In the genomic region with DNA sequence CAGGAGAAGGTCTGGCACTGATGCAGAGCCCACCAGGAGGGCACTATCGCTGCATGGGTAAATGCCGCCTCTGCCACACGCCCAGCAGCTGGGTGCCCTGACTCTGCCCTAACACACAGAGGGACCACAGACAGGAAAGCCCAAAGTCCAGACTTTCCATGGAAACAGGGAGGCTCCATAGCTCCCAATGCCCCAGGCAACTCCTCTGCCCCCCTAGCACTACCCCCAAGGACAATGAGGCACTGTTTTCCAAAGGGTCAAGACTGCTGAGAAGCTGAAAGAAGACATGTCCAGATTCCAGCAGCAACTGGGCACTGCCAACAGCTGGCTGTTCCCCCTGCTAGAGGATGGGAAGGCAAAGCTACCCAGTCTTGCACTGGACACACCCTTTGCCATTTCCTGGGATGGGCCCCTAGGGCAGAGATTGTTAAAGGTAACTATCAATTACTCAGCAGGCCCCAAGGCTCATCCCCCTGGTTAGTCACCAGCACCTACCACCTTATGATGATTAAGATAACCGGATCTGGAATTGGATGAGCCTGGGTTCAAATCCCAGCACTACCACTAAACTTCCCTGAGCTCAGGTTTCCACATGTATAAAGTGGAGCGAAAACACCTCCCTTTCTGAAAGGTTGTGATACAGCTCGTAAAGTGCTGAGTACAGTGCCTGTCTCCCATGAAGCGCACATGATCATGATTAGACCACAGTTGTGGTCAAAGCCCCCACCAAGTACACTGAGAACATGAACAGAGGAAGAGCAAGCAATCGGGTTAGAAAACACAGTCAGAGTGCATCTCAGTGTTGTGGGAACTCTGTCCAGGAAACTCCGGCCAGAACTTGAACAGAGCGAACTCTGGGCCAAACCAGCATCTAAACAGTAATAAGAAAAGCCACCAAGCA, we compare ENCODE assay signal across 6 cellular contexts. TPM values are rescaled to one million over a fixed set of nuclear protein-coding genes. Genes with fewer than 3 reads are reported as not detected.
DNase-seq lines count a peak whose midpoint lies in the region; ATAC-seq, FAIRE-seq and TF ChIP-seq lines count a peak whose summit lies in the region.

No MANE protein-coding gene starts in this region.

- H3K9me3 ChIP-seq in osteoblast (ENCODE audit: low read depth, low read length), result no peaks in the 10 kb centered on the region

- H4K20me1 ChIP-seq in osteoblast (ENCODE audit: insufficient read depth, low read length), result peaks cover 48% of the 10 kb centered on the region

- H3K4me2 ChIP-seq in osteoblast (ENCODE audit: insufficient read depth, low read length), result peak overlapping the region; percentile 94

- H3K4me3 ChIP-seq in bronchial epithelial cell (ENCODE audit: low read depth, low read length) (peak overlapping the region; percentile 90), osteoblast (ENCODE audit: insufficient read depth, low read length) (peak overlapping the region; percentile 83)

- no peak for TF ChIP-seq CTCF in bronchial epithelial cell (IDR thresholded peaks at IDR 0.05; ENCODE audit: insufficient read depth, low read length, severe bottlenecking)
- TF ChIP-seq CTCF in osteoblast (IDR thresholded peaks at IDR 0.05; ENCODE audit: extremely low read depth, low read depth, low read length), result no peak

- DNase-seq in HS-5 (ENCODE audit: low read depth) (peak; percentile 73), bronchial epithelial cell (ENCODE audit: low read depth) (peak; percentile 96), osteoblast (ENCODE audit: insufficient read length, low spot score, missing footprints) (no peak), SIG-M5 (lab: John Stamatoyannopoulos, UW) (no peak)

- peak; percentile 93 for FAIRE-seq in bronchial epithelial cell (lab: Jason Lieb, UNC)

- H3K27me3 ChIP-seq in bronchial epithelial cell (ENCODE audit: control insufficient read depth, insufficient read depth, low read length) (no peaks in the 10 kb centered on the region), osteoblast (ENCODE audit: insufficient read depth, low read length) (no peaks in the 10 kb centered on the region)

- H3K27ac ChIP-seq in osteoblast (ENCODE audit: low read depth, low read length), result peak overlapping the region; percentile 47

- H2AFZ ChIP-seq in osteoblast (ENCODE audit: low read length), result no peak overlapping the region

- H3K4me1 ChIP-seq in osteoblast (ENCODE audit: insufficient read depth, low read length), result peaks cover 50% of the 10 kb centered on the region

- ATAC-seq in HG02610 (IDR thresholded peaks at IDR 0.05; ENCODE audit: unreplicated experiment) (no peak), HG03565 (IDR thresholded peaks at IDR 0.05; ENCODE audit: unreplicated experiment) (no peak)

- H3K36me3 ChIP-seq in bronchial epithelial cell (ENCODE audit: control insufficient read depth, insufficient read depth, low read length) (peaks cover 9% of the 10 kb centered on the region), osteoblast (ENCODE audit: insufficient read depth, low read length) (no peaks in the 10 kb centered on the region)

- H3K79me2 ChIP-seq in osteoblast (ENCODE audit: insufficient read depth, low read length), result peaks cover 82% of the 10 kb centered on the region

RNA-seq across cellular contexts. Expression of a gene that starts 3.3 kb away (rescaled TPM):
- total RNA-seq in bronchial epithelial cell, result 28.0 and 29.5 TPM in 2 replicates
- total RNA-seq in osteoblast, result 41.6 and 46.3 TPM in 2 replicates

RNA-seq across cellular contexts. Expression of a gene that starts 29.5 kb away (rescaled TPM):
- total RNA-seq in bronchial epithelial cell, result under 0.01 and 383 TPM in 2 replicates
- under 0.01 TPM in 2 replicates for total RNA-seq in osteoblast

RNA-seq across cellular contexts. Expression of a gene that starts 30.8 kb away (rescaled TPM):
- total RNA-seq in bronchial epithelial cell (under 0.01 and 564 TPM in 2 replicates), osteoblast (under 0.01 TPM in 2 replicates)

RNA-seq across cellular contexts. Expression of a gene that starts 39.9 kb away (rescaled TPM):
- total RNA-seq in bronchial epithelial cell (0.79 and 1.3 TPM in 2 replicates), osteoblast (1.1 and 1.2 TPM in 2 replicates)

Comparison
In these comparisons a context has a peak if more than half of its experiments do, and no peak if none do; other contexts are left out.
1. DNase-seq: peak in HS-5 (single experiment) and bronchial epithelial cell (single experiment); none in osteoblast (single experiment) and SIG-M5 (single experiment).